In genomic region chr2:178923546-178923945, GRCh38 we compare ENCODE assay signal across 23 cellular contexts.
"Had no signal": no experiment of that assay in that cellular context is flagged by ENCODE, and none has a peak within 500 bp of the region (broad histone marks: within the 10 kb centered on the region; RNA-seq: fewer than 3 reads in every experiment).

No MANE protein-coding gene starts in this region.

- H3K27ac ChIP-seq: brain microvascular endothelial cell had no signal

- H3K9me3 Mint-ChIP-seq: activated B cell treated with CpG ODN at 0.5 μM for 24 hours; activated CD8-positive, alpha-beta T cell treated with anti-CD3 and anti-CD28 coated beads for 36 hours; activated T-cell treated with anti-CD3 and anti-CD28 coated beads, Interleukin-2, amount 50 U/mL, for 4 hours; activated T-helper 17 cell treated with anti-CD3 and anti-CD28 coated beads, Interleukin-2, amount 50 U/mL, for 72 hours had no signal

- H3K36me3 ChIP-seq: brain microvascular endothelial cell had no signal

- H3K4me1 Mint-ChIP-seq: activated T-helper 17 cell treated with anti-CD3 and anti-CD28 coated beads, Interleukin-2, amount 50 U/mL, for 72 hours had no signal

- H3K4me3 Mint-ChIP-seq: activated B cell treated with CpG ODN at 0.5 μM for 24 hours; activated CD8-positive, alpha-beta T cell treated with anti-CD3 and anti-CD28 coated beads for 36 hours; activated naive CD8-positive, alpha-beta T cell; activated T-cell treated with anti-CD3 and anti-CD28 coated beads, Interleukin-2, amount 50 U/mL, for 4 hours; activated T-helper 17 cell treated with anti-CD3 and anti-CD28 coated beads, Interleukin-2, amount 50 U/mL, for 72 hours had no signal

- H3K27me3 ChIP-seq: brain microvascular endothelial cell had no signal

- ATAC-seq: activated CD4-positive, CD25-positive, alpha-beta regulatory T cell treated with anti-CD3 and anti-CD28 coated beads, Interleukin-2, amount 50 U/mL, for 24 hours; activated CD8-positive, alpha-beta T cell treated with anti-CD3 and anti-CD28 coated beads for 36 hours; activated T-cell treated with anti-CD3 and anti-CD28 coated beads, Interleukin-2, amount 50 U/mL, for 4 hours; activated T-helper 17 cell treated with anti-CD3 and anti-CD28 coated beads, Interleukin-2, amount 50 U/mL, for 72 hours; esophagus mucosa had no signal

- H3K27ac Mint-ChIP-seq: activated B cell treated with CpG ODN at 0.5 μM for 24 hours; activated CD8-positive, alpha-beta T cell treated with anti-CD3 and anti-CD28 coated beads for 36 hours; activated naive CD8-positive, alpha-beta T cell; activated T-helper 17 cell treated with anti-CD3 and anti-CD28 coated beads, Interleukin-2, amount 50 U/mL, for 72 hours had no signal

- DNase-seq: activated B cell treated with CpG ODN at 0.5 μM for 24 hours; activated CD4-positive, alpha-beta T cell treated with anti-CD3 and anti-CD28 coated beads for 48 hours; activated CD4-positive, alpha-beta T cell treated with anti-CD3 and anti-CD28 coated beads, Interleukin-2, amount 50 U/mL, for 1 hour; activated CD4-positive, alpha-beta T cell treated with anti-CD3 and anti-CD28 coated beads, Interleukin-2, amount 50 U/mL, for 48 hours; activated CD8-positive, alpha-beta memory T cell treated with anti-CD3 and anti-CD28 coated beads for 24 hours; activated CD8-positive, alpha-beta T cell treated with anti-CD3 and anti-CD28 coated beads for 36 hours; activated effector memory CD4-positive, alpha-beta T cell treated with Interleukin-2 at 50 U/mL for 16 hours; activated gamma-delta T cell treated with Interleukin-2 at 50 U/mL for 16 hours; activated naive CD4-positive, alpha-beta T cell treated with anti-CD3 and anti-CD28 coated beads, Interleukin-2, amount 50 U/mL, for 16 hours; activated naive CD4-positive, alpha-beta T cell treated with Interleukin-2 at 50 U/mL for 16 hours; activated T-cell treated with anti-CD3 and anti-CD28 coated beads, Interleukin-2, amount 50 U/mL, for 4 hours; amniotic stem cell; anterior cingulate cortex; brain microvascular endothelial cell; caudate nucleus; effector CD8-positive, alpha-beta T cell; foreskin fibroblast; head of caudate nucleus; T-helper 2 cell had no signal

- H3K27me3 Mint-ChIP-seq: activated B cell treated with CpG ODN at 0.5 μM for 24 hours; activated CD8-positive, alpha-beta T cell treated with anti-CD3 and anti-CD28 coated beads for 36 hours; activated naive CD8-positive, alpha-beta T cell had no signal
